In the genomic region with DNA sequence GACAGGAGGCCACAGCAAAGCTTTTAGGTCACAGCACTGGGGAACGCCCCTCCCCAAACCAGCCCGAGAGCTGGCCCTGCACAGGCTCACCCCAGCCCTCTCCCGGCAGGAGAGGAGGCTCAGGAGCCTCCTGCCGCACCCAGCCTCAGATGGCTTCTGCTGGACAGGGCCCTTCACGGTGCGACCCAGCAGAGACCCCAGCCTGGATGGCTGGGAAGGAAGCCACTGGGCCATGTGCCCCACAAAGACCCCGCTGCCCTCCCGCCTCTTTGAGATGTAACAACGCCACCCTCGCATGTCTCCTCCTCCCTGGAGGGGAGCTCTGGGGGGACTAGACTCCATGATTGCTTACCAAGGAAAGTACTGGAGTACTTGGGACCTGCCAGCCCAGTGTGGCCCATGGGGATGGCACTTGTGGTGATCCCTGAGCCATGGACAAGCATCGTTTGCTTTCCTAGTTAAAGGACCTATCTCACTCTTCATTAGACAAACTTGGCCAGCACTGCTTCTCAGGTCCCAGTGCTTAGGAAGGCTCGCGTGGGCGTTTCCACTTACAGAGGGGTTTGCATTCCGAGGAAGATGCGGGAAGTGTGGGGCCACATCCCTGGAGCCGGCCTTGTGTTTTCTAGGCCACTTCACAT, we compare ENCODE assay signal across 20 cellular contexts. TPM values are rescaled to one million over a fixed set of nuclear protein-coding genes. Genes with fewer than 3 reads are reported as not detected.
"Had no signal": no experiment of that assay in that cellular context is flagged by ENCODE, and none has a peak within 500 bp of the region (broad histone marks: within the 10 kb centered on the region; RNA-seq: fewer than 3 reads in every experiment).

No MANE protein-coding gene starts in this region.

- ATAC-seq: activated CD8-positive, alpha-beta memory T cell treated with anti-CD3 and anti-CD28 coated beads, Interleukin-2, amount 10 ng/mL, durations not matched to agents 7 days and 5 days; left colon; pancreas; stimulated activated effector memory CD8-positive, alpha-beta T cell treated with anti-CD3 and anti-CD28 coated beads, Interleukin-12 subunit alpha, Interleukin-12 subunit beta, amount 100 ng/mL, for 72 hours had no signal

- H3K9me3 ChIP-seq: esophagus squamous epithelium, pancreas, sigmoid colon, stomach, thoracic aorta had no signal

- H3K27me3 Mint-ChIP-seq: activated CD4-positive, alpha-beta memory T cell treated with anti-CD3 and anti-CD28 coated beads, Interleukin-2, amount 10 ng/mL, durations not matched to agents 7 days and 5 days; activated CD8-positive, alpha-beta memory T cell treated with anti-CD3 and anti-CD28 coated beads, Interleukin-2, amount 10 ng/mL, durations not matched to agents 7 days and 5 days; activated naive CD8-positive, alpha-beta T cell had no signal

- H3K9me3 Mint-ChIP-seq: activated B cell treated with CpG ODN at 0.5 μM for 24 hours; activated CD4-positive, alpha-beta memory T cell treated with anti-CD3 and anti-CD28 coated beads, Interleukin-2, amount 10 ng/mL, durations not matched to agents 7 days and 5 days; stimulated activated effector memory CD8-positive, alpha-beta T cell treated with anti-CD3 and anti-CD28 coated beads, Interleukin-12 subunit alpha, Interleukin-12 subunit beta, amount 100 ng/mL, for 72 hours; T-helper 2 cell treated with Interferon-gamma antibody and Interleukin-4, amounts not matched to agents 5 μg/mL and 100 μg/mL, for 36 hours had no signal

- H3K4me3 Mint-ChIP-seq: activated B cell treated with CpG ODN at 0.5 μM for 24 hours; activated CD4-positive, alpha-beta memory T cell treated with anti-CD3 and anti-CD28 coated beads, Interleukin-2, amount 10 ng/mL, durations not matched to agents 7 days and 5 days; activated CD8-positive, alpha-beta memory T cell treated with anti-CD3 and anti-CD28 coated beads, Interleukin-2, amount 10 ng/mL, durations not matched to agents 7 days and 5 days; activated naive CD8-positive, alpha-beta T cell; stimulated activated effector memory CD8-positive, alpha-beta T cell treated with anti-CD3 and anti-CD28 coated beads, Interleukin-12 subunit alpha, Interleukin-12 subunit beta, amount 100 ng/mL, for 72 hours; T-helper 2 cell treated with Interferon-gamma antibody and Interleukin-4, amounts not matched to agents 5 μg/mL and 100 μg/mL, for 36 hours had no signal

- H3K27ac ChIP-seq: cardiac muscle cell, esophagus squamous epithelium, pancreas, sigmoid colon, stomach, thoracic aorta had no signal

- H3K27ac Mint-ChIP-seq: activated B cell treated with CpG ODN at 0.5 μM for 24 hours; activated CD4-positive, alpha-beta memory T cell treated with anti-CD3 and anti-CD28 coated beads, Interleukin-2, amount 10 ng/mL, durations not matched to agents 7 days and 5 days; activated CD8-positive, alpha-beta memory T cell treated with anti-CD3 and anti-CD28 coated beads, Interleukin-2, amount 10 ng/mL, durations not matched to agents 7 days and 5 days; activated naive CD8-positive, alpha-beta T cell; stimulated activated effector memory CD8-positive, alpha-beta T cell treated with anti-CD3 and anti-CD28 coated beads, Interleukin-12 subunit alpha, Interleukin-12 subunit beta, amount 100 ng/mL, for 72 hours; T-helper 2 cell treated with Interferon-gamma antibody and Interleukin-4, amounts not matched to agents 5 μg/mL and 100 μg/mL, for 36 hours had no signal

- H3K27me3 ChIP-seq: cardiac muscle cell, pancreas had no signal

- H3K4me1 ChIP-seq: pancreas had no signal

- H3K4me3 ChIP-seq: cardiac muscle cell, esophagus squamous epithelium, lung, pancreas, sigmoid colon, stomach, thoracic aorta had no signal

- DNase-seq: activated B cell treated with CpG ODN at 0.5 μM for 24 hours; activated CD4-positive, alpha-beta memory T cell treated with anti-CD3 and anti-CD28 coated beads, Interleukin-2, amount 10 ng/mL, durations not matched to agents 7 days and 5 days; activated CD4-positive, alpha-beta T cell treated with anti-CD3 and anti-CD28 coated beads for 4 hours; activated CD8-positive, alpha-beta memory T cell treated with anti-CD3 and anti-CD28 coated beads, Interleukin-2, amount 10 ng/mL, durations not matched to agents 7 days and 5 days; amniotic stem cell; dermis blood vessel endothelial cell; effector memory CD4-positive, alpha-beta T cell; esophagus squamous epithelium; left colon; sigmoid colon; stimulated activated CD4-positive, alpha-beta T cell treated with anti-CD3 and anti-CD28 coated beads, Interleukin-4, amount 100 ng/mL, for 24 hours; stomach had no signal

- H3K4me1 Mint-ChIP-seq: activated B cell treated with CpG ODN at 0.5 μM for 24 hours; activated CD4-positive, alpha-beta memory T cell treated with anti-CD3 and anti-CD28 coated beads, Interleukin-2, amount 10 ng/mL, durations not matched to agents 7 days and 5 days; activated CD8-positive, alpha-beta memory T cell treated with anti-CD3 and anti-CD28 coated beads, Interleukin-2, amount 10 ng/mL, durations not matched to agents 7 days and 5 days; stimulated activated effector memory CD8-positive, alpha-beta T cell treated with anti-CD3 and anti-CD28 coated beads, Interleukin-12 subunit alpha, Interleukin-12 subunit beta, amount 100 ng/mL, for 72 hours had no signal

- H3K36me3 Mint-ChIP-seq: activated CD8-positive, alpha-beta memory T cell treated with anti-CD3 and anti-CD28 coated beads, Interleukin-2, amount 10 ng/mL, durations not matched to agents 7 days and 5 days; activated naive CD8-positive, alpha-beta T cell; stimulated activated effector memory CD8-positive, alpha-beta T cell treated with anti-CD3 and anti-CD28 coated beads, Interleukin-12 subunit alpha, Interleukin-12 subunit beta, amount 100 ng/mL, for 72 hours had no signal

- H3K36me3 ChIP-seq: cardiac muscle cell, esophagus squamous epithelium, pancreas, sigmoid colon, stomach, thoracic aorta had no signal

RNA-seq across cellular contexts. Expression of a gene that starts 9.0 kb away (rescaled TPM):
- total RNA-seq: activated B cell treated with CpG ODN at 0.5 μM for 24 hours; activated CD4-positive, alpha-beta memory T cell treated with anti-CD3 and anti-CD28 coated beads, Interleukin-2, amount 10 ng/mL, durations not matched to agents 7 days and 5 days; activated CD8-positive, alpha-beta memory T cell treated with anti-CD3 and anti-CD28 coated beads, Interleukin-2, amount 10 ng/mL, durations not matched to agents 7 days and 5 days; cardiac muscle cell; dermis blood vessel endothelial cell; esophagus squamous epithelium; left colon; lung; pancreas; sigmoid colon; stomach; thoracic aorta; ureter had no signal

RNA-seq across cellular contexts. Expression of a gene that starts 18.8 kb away (rescaled TPM):
- total RNA-seq: activated B cell treated with CpG ODN at 0.5 μM for 24 hours; activated CD4-positive, alpha-beta memory T cell treated with anti-CD3 and anti-CD28 coated beads, Interleukin-2, amount 10 ng/mL, durations not matched to agents 7 days and 5 days; activated CD8-positive, alpha-beta memory T cell treated with anti-CD3 and anti-CD28 coated beads, Interleukin-2, amount 10 ng/mL, durations not matched to agents 7 days and 5 days had no signal
